In the genomic region with DNA sequence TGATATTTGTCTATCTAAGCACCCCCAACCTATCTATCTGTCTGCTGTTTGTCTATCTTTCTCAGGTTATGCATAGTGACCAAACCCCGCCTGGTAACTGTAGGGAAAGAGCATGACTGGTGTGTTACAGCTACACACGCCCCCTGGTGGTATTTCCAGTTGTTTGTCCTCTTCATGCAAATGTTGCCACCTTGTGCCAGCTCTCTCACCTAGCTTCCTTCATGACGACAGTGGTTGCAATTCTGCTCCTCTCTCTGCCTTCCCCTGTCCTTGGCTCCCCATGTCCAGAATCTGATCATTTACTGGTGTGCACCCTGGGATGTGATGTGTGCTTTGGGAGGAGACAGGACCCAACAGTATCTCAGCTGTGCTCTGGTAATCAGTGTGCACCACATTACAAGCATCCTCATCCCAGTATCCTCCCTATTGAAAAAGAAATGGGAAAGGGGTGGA, we compare ENCODE assay signal across 8 cellular contexts. TPM values are rescaled to one million over a fixed set of nuclear protein-coding genes. Genes with fewer than 3 reads are reported as not detected.
DNase-seq lines count a peak whose midpoint lies in the region; ATAC-seq and TF ChIP-seq lines count a peak whose summit lies in the region.

No MANE protein-coding gene starts in this region.

- H2AFZ ChIP-seq in fibroblast of lung (ENCODE audit: low read length) (no peak overlapping the region), trophoblast cell (ENCODE audit: insufficient read depth, low read length, poor library complexity) (no peak overlapping the region)

- no peaks in the 10 kb centered on the region for H3K36me3 ChIP-seq in fibroblast of lung (ENCODE audit: control insufficient read depth, insufficient read depth, low read length)
- no peaks in the 10 kb centered on the region for H3K36me3 ChIP-seq in trophoblast cell (ENCODE audit: control insufficient read depth in 1 of 2, insufficient read depth in 2 of 2, low read length in 2 of 2)

- H4K91ac ChIP-seq in trophoblast cell (ENCODE audit: low read depth, low read length): no peak overlapping the region

- POLR2A ChIA-PET in HEK293T (lab: Yijun Ruan, JAX): interaction anchor here (1.2 kb wide), 1 partner anchor 33 kb away, joined by 5 read pairs; no protein-coding TSS in a partner anchor
- POLR2A ChIA-PET in activated CD8-positive, alpha-beta T cell treated with anti-CD3 and anti-CD28 coated beads for 36 hours (lab: Charles Lee): interaction anchor here (0.9 to 1.4 kb wide), 3 partner anchors 13 to 45 kb away, joined by 3 to 4 read pairs (median 3); no protein-coding TSS in a partner anchor

- H3K4me1 ChIP-seq in fibroblast of lung (ENCODE audit: control insufficient read depth, extremely low read depth, insufficient read depth, low read length) (peaks cover 11% of the 10 kb centered on the region), trophoblast cell (ENCODE audit: control insufficient read depth in 1 of 2, insufficient read depth in 2 of 2, low read length in 2 of 2) (no peaks in the 10 kb centered on the region)

- no peak overlapping the region for H3K23ac ChIP-seq in trophoblast cell (ENCODE audit: low read length)

- H3K9ac ChIP-seq in fibroblast of lung (ENCODE audit: insufficient read depth, low read length) (no peak overlapping the region), trophoblast cell (ENCODE audit: low read length) (no peak overlapping the region)

- H3K9me3 Mint-ChIP-seq in activated CD8-positive, alpha-beta T cell treated with anti-CD3 and anti-CD28 coated beads for 36 hours: no peaks in the 10 kb centered on the region

- no peaks in the 10 kb centered on the region for H3K9me3 ChIP-seq in fibroblast of lung (ENCODE audit: control insufficient read depth, insufficient read depth, low read depth, low read length)
- peaks cover 1% of the 10 kb centered on the region for H3K9me3 ChIP-seq in trophoblast cell (ENCODE audit: insufficient read depth, low read depth, low read length)

- no peak overlapping the region for H3K14ac ChIP-seq in trophoblast cell (ENCODE audit: low read length)

- DNase-seq in COLO668 (lab: John Stamatoyannopoulos, UW; ENCODE audit: unreplicated experiment) (peak; percentile 63), HEK293T (ENCODE audit: extremely low spot score) (peak; percentile 82), NOMO-1 (lab: John Stamatoyannopoulos, UW; ENCODE audit: unreplicated experiment in 2 of 2) (peak; percentile 42 to 84), fibroblast of lung (ENCODE audit: low read depth in 2 of 2) (peak; percentile 63 to 84), trophoblast cell (peak; percentile 79 to 91)
- DNase-seq in activated CD8-positive, alpha-beta T cell treated with anti-CD3 and anti-CD28 coated beads for 36 hours: peak; percentile 89

- no peak overlapping the region for H4K8ac ChIP-seq in trophoblast cell (ENCODE audit: low read depth, low read length)

- CTCF ChIA-PET in HEK293T (lab: Yijun Ruan, JAX): interaction anchor here (0.6 to 3.0 kb wide), 10 partner anchors 9 to 265 kb away, joined by 3 to 17 read pairs (median 3); partner anchors contain the start of gene INKA2
- CTCF ChIA-PET in activated CD8-positive, alpha-beta T cell treated with anti-CD3 and anti-CD28 coated beads for 36 hours (lab: Charles Lee): interaction anchor here (0.7 to 6.9 kb wide), 40 partner anchors 8 to 549 kb away, joined by 3 to 76 read pairs (median 4); partner anchors contain the start of genes DDX20 and INKA2

- H3K27me3 ChIP-seq in fibroblast of lung (ENCODE audit: control insufficient read depth, insufficient read depth, low read length): no peaks in the 10 kb centered on the region
- H3K27me3 ChIP-seq in trophoblast cell (ENCODE audit: insufficient read depth, low read length): no peaks in the 10 kb centered on the region

- H3K27ac ChIP-seq in fibroblast of lung (ENCODE audit: insufficient read depth, low read length) (no peak overlapping the region), trophoblast cell (ENCODE audit: low read depth, low read length) (no peak overlapping the region)

- no peak overlapping the region for H3K27ac Mint-ChIP-seq in activated CD8-positive, alpha-beta T cell treated with anti-CD3 and anti-CD28 coated beads for 36 hours

- intact Hi-C loops in activated CD8-positive, alpha-beta T cell treated with anti-CD3 and anti-CD28 coated beads for 36 hours (cut with micrococcal nuclease): loop anchor here (10.0 kb wide), 1 partner anchor 533 kb away; no protein-coding TSS in a partner anchor

- peak; percentile 92 for ATAC-seq in activated CD8-positive, alpha-beta T cell treated with anti-CD3 and anti-CD28 coated beads for 36 hours
- ATAC-seq in HG03520 (IDR thresholded peaks at IDR 0.05; ENCODE audit: unreplicated experiment) (no peak), HG03521 (IDR thresholded peaks at IDR 0.05; ENCODE audit: unreplicated experiment) (no peak)

- no peaks in the 10 kb centered on the region for H3K36me3 Mint-ChIP-seq in activated CD8-positive, alpha-beta T cell treated with anti-CD3 and anti-CD28 coated beads for 36 hours (ENCODE audit: low read depth)

- H2BK120ac ChIP-seq in trophoblast cell (ENCODE audit: insufficient read depth, low read length, poor library complexity): no peak overlapping the region

- H3K4ac ChIP-seq in trophoblast cell (ENCODE audit: low read depth, low read length): no peak overlapping the region

- H3K4me1 Mint-ChIP-seq in activated CD8-positive, alpha-beta T cell treated with anti-CD3 and anti-CD28 coated beads for 36 hours (ENCODE audit: low read depth): no peaks in the 10 kb centered on the region

- H2BK5ac ChIP-seq in trophoblast cell (ENCODE audit: low read depth, low read length, poor library complexity): no peak overlapping the region

- peaks cover 6% of the 10 kb centered on the region for H3K27me3 Mint-ChIP-seq in activated CD8-positive, alpha-beta T cell treated with anti-CD3 and anti-CD28 coated beads for 36 hours

- H3K79me1 ChIP-seq in trophoblast cell (ENCODE audit: low read length): no peaks in the 10 kb centered on the region

- no peaks in the 10 kb centered on the region for H4K20me1 ChIP-seq in fibroblast of lung (ENCODE audit: control insufficient read depth, extremely low read depth, insufficient read depth, low read length)

- no CpG with 5 or more reads among the region's 3 CpGs for WGBS in trophoblast cell (ENCODE audit: extremely low coverage, insufficient coverage, insufficient read length)

- H3K4me2 ChIP-seq in fibroblast of lung (ENCODE audit: extremely low read depth, insufficient read depth, low read length): no peak overlapping the region
- H3K4me2 ChIP-seq in trophoblast cell (ENCODE audit: low read length): no peak overlapping the region

- no peak overlapping the region for H4K12ac ChIP-seq in trophoblast cell (ENCODE audit: low read depth, low read length)

- H2BK12ac ChIP-seq in trophoblast cell (ENCODE audit: low read length): no peak overlapping the region

- H3K79me2 ChIP-seq in fibroblast of lung (ENCODE audit: control insufficient read depth, insufficient read depth, low read length) (no peaks in the 10 kb centered on the region), trophoblast cell (ENCODE audit: control insufficient read depth, insufficient read depth, low read length, poor library complexity) (no peaks in the 10 kb centered on the region)

- no peak overlapping the region for H3K4me3 Mint-ChIP-seq in activated CD8-positive, alpha-beta T cell treated with anti-CD3 and anti-CD28 coated beads for 36 hours

- no peak overlapping the region for H3K18ac ChIP-seq in trophoblast cell (ENCODE audit: low read length)

- peak; percentile 80 for TF ChIP-seq CTCF in activated CD8-positive, alpha-beta T cell treated with anti-CD3 and anti-CD28 coated beads for 36 hours (IDR thresholded peaks at IDR 0.05)
- peak; percentile 64 to 67 for TF ChIP-seq CTCF in fibroblast of lung (conservative IDR thresholded peaks at IDR 0.05 in 1 of 2, IDR thresholded peaks at IDR 0.05 in 1 of 2; ENCODE audit: low read depth in 1 of 2, low read length in 2 of 2)

- no peak overlapping the region for H2AK5ac ChIP-seq in trophoblast cell (ENCODE audit: low read length)

- H3K4me3 ChIP-seq in fibroblast of lung (replicated peaks in 1 of 4; ENCODE audit: control extremely low read depth in 1 of 4, insufficient read depth in 1 of 4, low read depth in 3 of 4, low read length in 4 of 4): no peak overlapping the region
- no peak overlapping the region for H3K4me3 ChIP-seq in trophoblast cell (ENCODE audit: low read depth, low read length)

TF ChIP-seq in HEK293T, 16 proteins besides CTCF, POLR2A, EP300 and RAD21:
- TF ChIP-seq LEF1 (IDR thresholded peaks at IDR 0.05; ENCODE audit: borderline replicate concordance): no peak
- TF ChIP-seq CTBP1 (IDR thresholded peaks at IDR 0.05; ENCODE audit: borderline replicate concordance): 0 out of 2 replicates have a peak, but pooled peaks have one; percentile 9
- TF ChIP-seq FOXM1 (IDR thresholded peaks at IDR 0.05; ENCODE audit: borderline replicate concordance): 0 out of 2 replicates have a peak, but pooled peaks have one; percentile 49

RNA-seq across cellular contexts. Expression of gene INKA2, which starts 8.1 kb away (rescaled TPM):
- 1 to 10 TPM; 1.7 to 2.3 TPM for total RNA-seq in activated CD8-positive, alpha-beta T cell treated with anti-CD3 and anti-CD28 coated beads for 36 hours
- 3.5 and 3.9 TPM in 2 replicates for total RNA-seq in fibroblast of lung
- 1.8 and 25.4 TPM in 2 replicates for polyA plus RNA-seq in fibroblast of lung
- 2.7 and 64.8 TPM in 2 replicates for polyA plus RNA-seq in fibroblast of lung (2012)
- 14.2 and 58.2 TPM in 2 replicates for polyA minus RNA-seq in fibroblast of lung (ENCODE audit: low replicate concordance)
- polyA plus RNA-seq in trophoblast cell (2013): 0.73 and 0.79 TPM in 2 replicates

RNA-seq across cellular contexts. Expression of gene DDX20, which starts 8.4 kb away (rescaled TPM):
- total RNA-seq in activated CD8-positive, alpha-beta T cell treated with anti-CD3 and anti-CD28 coated beads for 36 hours: 10 to 100 TPM; 15.3 to 15.9 TPM
- 8.4 and 13.1 TPM in 2 replicates for total RNA-seq in fibroblast of lung
- 9.7 and 22.2 TPM in 2 replicates for polyA plus RNA-seq in fibroblast of lung
- polyA plus RNA-seq in fibroblast of lung (2012): 7.9 and 13.9 TPM in 2 replicates
- 0.93 and 3.9 TPM in 2 replicates for polyA minus RNA-seq in fibroblast of lung (ENCODE audit: low replicate concordance)
- 9.1 and 9.7 TPM in 2 replicates for polyA plus RNA-seq in trophoblast cell (2013)
